Comparison of ENCODE assay signal across 22 cellular contexts in the genomic region with DNA sequence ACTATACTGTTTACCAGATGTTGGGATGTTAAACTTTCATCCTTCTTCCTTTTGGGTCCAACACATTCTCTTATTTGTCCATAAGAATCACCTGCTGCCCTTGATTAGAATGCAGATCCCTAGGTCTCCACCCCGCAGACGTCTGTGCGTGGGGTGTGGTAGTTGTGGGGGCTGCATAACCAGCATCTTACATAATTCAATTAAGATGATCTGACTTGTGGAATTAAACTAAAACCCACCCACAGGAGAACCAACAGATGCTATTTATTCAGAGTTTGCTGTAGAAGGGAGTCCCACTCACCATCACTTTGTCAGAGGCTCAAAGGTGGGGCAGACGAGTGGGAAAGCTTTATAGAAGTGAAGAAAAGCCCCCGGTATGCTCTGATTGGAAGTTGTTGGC. TPM values are rescaled to one million over a fixed set of nuclear protein-coding genes. Genes with fewer than 3 reads are reported as not detected.
DNase-seq lines count a peak whose midpoint lies in the region; ATAC-seq and TF ChIP-seq lines count a peak whose summit lies in the region.
"Had no signal": no experiment of that assay in that cellular context is flagged by ENCODE, and none has a peak within 500 bp of the region (broad histone marks: within the 10 kb centered on the region; RNA-seq: fewer than 3 reads in every experiment).

No MANE protein-coding gene starts in this region.

- no peaks in the 10 kb centered on the region for H3K36me3 Mint-ChIP-seq in natural killer cell
- H3K36me3 Mint-ChIP-seq in natural killer cell treated with Interleukin-12 subunit alpha and Interleukin-12 subunit beta and Interleukin-15 and Interleukin-18, amount 100 ng/mL, for 72 hours, result no peaks in the 10 kb centered on the region
- H3K36me3 Mint-ChIP-seq in activated B cell treated with CpG ODN at 0.5 μM for 24 hours (ENCODE audit: low read depth), result no peaks in the 10 kb centered on the region
- peaks cover 0 to 6% of the 10 kb centered on the region in 2 donors for H3K36me3 Mint-ChIP-seq in naive B cell

- no peak for DNase-seq in natural killer cell
- DNase-seq in natural killer cell treated with Interleukin-12 subunit alpha and Interleukin-12 subunit beta and Interleukin-15 and Interleukin-18, amount 100 ng/mL, for 72 hours (ENCODE audit: low spot score), result no peak
- DNase-seq in activated B cell treated with CpG ODN at 0.5 μM for 24 hours, result no peak
- no peak for DNase-seq in naive B cell
- no peak for DNase-seq in D341Med (ENCODE audit: low spot score)
- DNase-seq: activated CD8-positive, alpha-beta memory T cell treated with anti-CD3 and anti-CD28 coated beads for 24 hours; activated naive CD4-positive, alpha-beta T cell treated with anti-CD3 and anti-CD28 coated beads, Interleukin-2, amount 50 U/mL, for 16 hours; central memory CD4-positive, alpha-beta T cell; kidney glomerular epithelial cell; lower lobe of right lung; NCI-H1092 treated with DMSO at 0.1 percent for 48 hours; NCI-H2029 treated with DMSO at 0.1 percent for 48 hours; nucleus accumbens; small intestine; stimulated activated CD4-positive, alpha-beta T cell treated with anti-CD3 and anti-CD28 coated beads, Interleukin-1b, Interleukin-23, amount 100 ng/mL, for 48 hours had no signal

- no peak for ATAC-seq in natural killer cell
- no peak for ATAC-seq in natural killer cell treated with Interleukin-12 subunit alpha and Interleukin-12 subunit beta and Interleukin-15 and Interleukin-18, amount 100 ng/mL, for 72 hours
- no peak for ATAC-seq in activated B cell treated with CpG ODN at 0.5 μM for 24 hours (ENCODE audit: low read depth)
- ATAC-seq in naive B cell (ENCODE audit: low read depth in 2 of 2), result no peak
- no peak for ATAC-seq in HG03432 (IDR thresholded peaks at IDR 0.05; ENCODE audit: unreplicated experiment)
- ATAC-seq in GM21529 (IDR thresholded peaks at IDR 0.05; ENCODE audit: unreplicated experiment), result no peak
- ATAC-seq: HCT116 had no signal

- CTCF ChIA-PET in activated B cell treated with CpG ODN at 0.5 μM for 24 hours (lab: Charles Lee), result no interaction called here

- H3K4me3 Mint-ChIP-seq in natural killer cell, result peak overlapping the region; percentile 91
- H3K4me3 Mint-ChIP-seq in natural killer cell treated with Interleukin-12 subunit alpha and Interleukin-12 subunit beta and Interleukin-15 and Interleukin-18, amount 100 ng/mL, for 72 hours, result no peak overlapping the region
- H3K4me3 Mint-ChIP-seq in activated B cell treated with CpG ODN at 0.5 μM for 24 hours, result peak overlapping the region; percentile 59
- H3K4me3 Mint-ChIP-seq in naive B cell, result peak overlapping the region; percentile 3 to 97 (median 48)

- H3K27ac Mint-ChIP-seq in natural killer cell (peak overlapping the region in 1 of 2 donors; percentile 41), activated B cell treated with CpG ODN at 0.5 μM for 24 hours (no peak overlapping the region), naive B cell (peak overlapping the region in 1 of 6 donors; percentile 86)
- H3K27ac Mint-ChIP-seq in natural killer cell treated with Interleukin-12 subunit alpha and Interleukin-12 subunit beta and Interleukin-15 and Interleukin-18, amount 100 ng/mL, for 72 hours, result no peak overlapping the region

- TF ChIP-seq CTCF in natural killer cell (IDR thresholded peaks at IDR 0.05) (no peak), activated B cell treated with CpG ODN at 0.5 μM for 24 hours (IDR thresholded peaks at IDR 0.05) (no peak)

- H3K27me3 Mint-ChIP-seq in natural killer cell (ENCODE audit: low read depth in 2 of 2) (peaks cover 7 to 29% of the 10 kb centered on the region in 2 donors), activated B cell treated with CpG ODN at 0.5 μM for 24 hours (peaks cover 12% of the 10 kb centered on the region), naive B cell (peaks cover 8 to 14% (median 12%) of the 10 kb centered on the region in 3 donors)
- peaks cover 6 to 13% of the 10 kb centered on the region in 2 donors for H3K27me3 Mint-ChIP-seq in natural killer cell treated with Interleukin-12 subunit alpha and Interleukin-12 subunit beta and Interleukin-15 and Interleukin-18, amount 100 ng/mL, for 72 hours

- peaks cover 8 to 24% of the 10 kb centered on the region in 2 donors for H3K4me1 Mint-ChIP-seq in natural killer cell
- peaks cover 14 to 16% of the 10 kb centered on the region in 2 donors for H3K4me1 Mint-ChIP-seq in natural killer cell treated with Interleukin-12 subunit alpha and Interleukin-12 subunit beta and Interleukin-15 and Interleukin-18, amount 100 ng/mL, for 72 hours (ENCODE audit: low read depth in 2 of 2)
- peaks cover 15% of the 10 kb centered on the region for H3K4me1 Mint-ChIP-seq in activated B cell treated with CpG ODN at 0.5 μM for 24 hours
- peaks cover 14 to 24% (median 21%) of the 10 kb centered on the region in 3 donors for H3K4me1 Mint-ChIP-seq in naive B cell

- H3K9me3 Mint-ChIP-seq in natural killer cell (no peaks in the 10 kb centered on the region), activated B cell treated with CpG ODN at 0.5 μM for 24 hours (no peaks in the 10 kb centered on the region), naive B cell (no peaks in the 10 kb centered on the region)
- no peaks in the 10 kb centered on the region for H3K9me3 Mint-ChIP-seq in natural killer cell treated with Interleukin-12 subunit alpha and Interleukin-12 subunit beta and Interleukin-15 and Interleukin-18, amount 100 ng/mL, for 72 hours

- intact Hi-C loops in natural killer cell (cut with micrococcal nuclease) (loop anchor here (5.0 kb wide), 1 partner anchor 40 kb away; a partner anchor contains a TSS), activated B cell treated with CpG ODN at 0.5 μM for 24 hours (cut with micrococcal nuclease) (loop anchor here (2.0 kb wide), 2 partner anchors 67 to 93 kb away; a partner anchor contains a TSS)

- POLR2A ChIA-PET in activated B cell treated with CpG ODN at 0.5 μM for 24 hours (lab: Charles Lee), result no interaction called here

RNA-seq across cellular contexts. Expression of a gene that starts 1.6 kb away (rescaled TPM):
- total RNA-seq in natural killer cell, result 1 to 10 TPM; 2.5 to 4.2 (median 3.0) TPM
- 10 to 100 TPM; 10.1 to 19.1 TPM for total RNA-seq in natural killer cell treated with Interleukin-12 subunit alpha and Interleukin-12 subunit beta and Interleukin-15 and Interleukin-18, amount 100 ng/mL, for 72 hours
- total RNA-seq in activated B cell treated with CpG ODN at 0.5 μM for 24 hours, result 2.1 and 2.6 TPM in 2 replicates
- polyA plus RNA-seq in naive B cell (ENCODE audit: low read depth in 6 of 6), result 1 to 10 TPM in 3 of 6 donors, under 1 TPM in 2, not detected in 1; 0.87 to 3.8 (median 2.4) TPM

RNA-seq across cellular contexts. Expression of a gene that starts 37.8 kb away (rescaled TPM):
- total RNA-seq in natural killer cell, result 1 to 10 TPM; 3.6 to 9.5 (median 5.8) TPM
- 1 to 10 TPM; 2.6 to 4.4 TPM for total RNA-seq in natural killer cell treated with Interleukin-12 subunit alpha and Interleukin-12 subunit beta and Interleukin-15 and Interleukin-18, amount 100 ng/mL, for 72 hours
- total RNA-seq in activated B cell treated with CpG ODN at 0.5 μM for 24 hours, result 3.2 and 6.3 TPM in 2 replicates
- polyA plus RNA-seq in naive B cell (ENCODE audit: low read depth in 6 of 6), result 1 to 10 TPM; 5.7 to 8.6 (median 7.0) TPM
- total RNA-seq: ascending aorta had no signal

RNA-seq across cellular contexts. Expression of a gene that starts 37.9 kb away (rescaled TPM):
- 1 to 10 TPM in 2 of 3 donors, under 1 TPM in 1; 0.27 to 8.4 (median 1.5) TPM for total RNA-seq in natural killer cell
- total RNA-seq in natural killer cell treated with Interleukin-12 subunit alpha and Interleukin-12 subunit beta and Interleukin-15 and Interleukin-18, amount 100 ng/mL, for 72 hours, result under 1 TPM; 0.12 to 0.59 TPM
- not detected in 2 replicates for total RNA-seq in activated B cell treated with CpG ODN at 0.5 μM for 24 hours
- polyA plus RNA-seq in naive B cell (ENCODE audit: low read depth in 6 of 6), result not detected
- total RNA-seq: ascending aorta, dermis microvascular lymphatic vessel endothelial cell, subcutaneous adipose tissue, urinary bladder had no signal
